In genomic region chr6:155417454-155417853, GRCh38 we compare ENCODE assay signal across 10 cellular contexts. TPM values are rescaled to one million over a fixed set of nuclear protein-coding genes. Genes with fewer than 3 reads are reported as not detected.
A peak's percentile ranks its signal among the peaks of the same experiment; 100 is the strongest.
DNase-seq lines count a peak whose midpoint lies in the region; ATAC-seq, FAIRE-seq and TF ChIP-seq lines count a peak whose summit lies in the region.
"Had no signal": no experiment of that assay in that cellular context is flagged by ENCODE, and none has a peak within 500 bp of the region (broad histone marks: within the 10 kb centered on the region; RNA-seq: fewer than 3 reads in every experiment).

No MANE protein-coding gene starts in this region.

- H3K9me3 Mint-ChIP-seq in T-helper 2 cell treated with Interferon-gamma antibody and Interleukin-4, amounts not matched to agents 5 μg/mL and 100 μg/mL, for 36 hours = no peaks in the 10 kb centered on the region

- peak overlapping the region; percentile 80 for H3K4me3 Mint-ChIP-seq in T-helper 2 cell treated with Interferon-gamma antibody and Interleukin-4, amounts not matched to agents 5 μg/mL and 100 μg/mL, for 36 hours

- H3K36me3 Mint-ChIP-seq in T-helper 2 cell treated with Interferon-gamma antibody and Interleukin-4, amounts not matched to agents 5 μg/mL and 100 μg/mL, for 36 hours (ENCODE audit: low read depth) = no peaks in the 10 kb centered on the region

- H3K4me1 Mint-ChIP-seq in T-helper 2 cell treated with Interferon-gamma antibody and Interleukin-4, amounts not matched to agents 5 μg/mL and 100 μg/mL, for 36 hours (ENCODE audit: low read depth) = peaks cover 35% of the 10 kb centered on the region

- ATAC-seq in GM18909 (IDR thresholded peaks at IDR 0.05; ENCODE audit: poor library complexity, unreplicated experiment) (peak; percentile 22), HG03521 (IDR thresholded peaks at IDR 0.05; ENCODE audit: unreplicated experiment) (no peak), left colon (no peak)

- H3K27me3 Mint-ChIP-seq in T-helper 2 cell treated with Interferon-gamma antibody and Interleukin-4, amounts not matched to agents 5 μg/mL and 100 μg/mL, for 36 hours (ENCODE audit: low read depth) = no peaks in the 10 kb centered on the region

- peak overlapping the region; percentile 96 for H3K27ac Mint-ChIP-seq in T-helper 2 cell treated with Interferon-gamma antibody and Interleukin-4, amounts not matched to agents 5 μg/mL and 100 μg/mL, for 36 hours

- TF ChIP-seq CTCF in BE2C (IDR thresholded peaks at IDR 0.05; ENCODE audit: low read depth, low read length) = no peak

- H3K4me3 ChIP-seq in BE2C (ENCODE audit: low read depth, low read length) = peak overlapping the region; percentile 30

- H3K27me3 ChIP-seq in BE2C = no peaks in the 10 kb centered on the region

- no peaks in the 10 kb centered on the region; the same call in 1 of the 2 replicates for H3K36me3 ChIP-seq in BE2C

- H3K9me3 ChIP-seq in BE2C = no peaks in the 10 kb centered on the region

- FAIRE-seq in GM19239 (lab: Jason Lieb, UNC) = no peak

- intact Hi-C loops in left colon (cut with DNase I, micrococcal nuclease) = no loop called here

- H3K4me1 ChIP-seq in BE2C = peaks cover 14% of the 10 kb centered on the region

- DNase-seq in BE2C = no peak
- no peak for DNase-seq in T-helper 2 cell treated with Interferon-gamma antibody and Interleukin-4, amounts not matched to agents 5 μg/mL and 100 μg/mL, for 36 hours (ENCODE audit: low spot score)
- peak; percentile 31 for DNase-seq in iris pigment epithelial cell (ENCODE audit: low read depth)
- DNase-seq in left colon = no peak
- no peak for DNase-seq in GM19239 (ENCODE audit: insufficient read length, low spot score)
- no peak for DNase-seq in CD1c-positive myeloid dendritic cell (ENCODE audit: extremely low spot score)
- DNase-seq: stimulated activated CD4-positive, alpha-beta T cell treated with anti-CD3 and anti-CD28 coated beads, Interleukin-4, amount 100 ng/mL, for 1 hour had no signal

RNA-seq across cellular contexts. Expression of gene NOX3, which starts 38.2 kb away (rescaled TPM):
- 1.9 TPM for polyA plus RNA-seq in BE2C (2012; ENCODE audit: insufficient read depth, insufficient read length, low read depth)
- not detected for total RNA-seq in left colon
- polyA plus RNA-seq: esophagus had no signal
